Comparison of ENCODE assay signal across 30 cellular contexts in genomic region chr20:62840244-62841197, GRCh38. TPM values are rescaled to one million over a fixed set of nuclear protein-coding genes. Genes with fewer than 3 reads are reported as not detected.
DNase-seq lines count a peak whose midpoint lies in the region; ATAC-seq, FAIRE-seq and TF ChIP-seq lines count a peak whose summit lies in the region.
"Had no signal": no experiment of that assay in that cellular context is flagged by ENCODE, and none has a peak within 500 bp of the region (broad histone marks: within the 10 kb centered on the region; RNA-seq: fewer than 3 reads in every experiment).

No MANE protein-coding gene starts in this region.

- intact Hi-C loops in HepG2 (cut with micrococcal nuclease; ENCODE audit: unreplicated experiment): no loop called here
- intact Hi-C loops in right lobe of liver (cut with DNase I): no loop called here
- intact Hi-C loops in PC-3 (cut with micrococcal nuclease): loop anchor here (2.0 kb wide), 1 partner anchor 18 kb away; no protein-coding TSS in a partner anchor

- no peak overlapping the region for H3K14ac ChIP-seq in mesenchymal stem cell (ENCODE audit: low read length in 2 of 2)

- H3K4me2 ChIP-seq in HepG2 (ENCODE audit: low read depth, low read length) (no peak overlapping the region), PC-3 (ENCODE audit: low read length) (peak overlapping the region; percentile 42), mesenchymal stem cell (ENCODE audit: low read length, poor library complexity, severe bottlenecking) (no peak overlapping the region)

- 93% methylated on average over 45 of the region's 45 CpGs for WGBS in HepG2 (ENCODE audit: low lambda C conversion rate)
- 82% methylated on average over 21 of the region's 45 CpGs for WGBS in right lobe of liver (ENCODE audit: insufficient coverage, low coverage, low lambda C conversion rate, missing lambda C conversion rate)
- 92% methylated on average over 40 of the region's 45 CpGs for WGBS in mesenchymal stem cell

- H4K91ac ChIP-seq in mesenchymal stem cell (ENCODE audit: low read length): no peak overlapping the region

- no peaks in the 10 kb centered on the region for H3F3A ChIP-seq in PC-3 (ENCODE audit: low read length, unreplicated experiment)

- no peak for TF ChIP-seq EP300 in HepG2 (IDR thresholded peaks at IDR 0.05; ENCODE audit: low read depth in 2 of 2, low read length in 2 of 2)
- TF ChIP-seq EP300 in HepG2 (CRISPR knock-in tag; IDR thresholded peaks at IDR 0.05; ENCODE audit: borderline replicate concordance): no peak

- no peaks in the 10 kb centered on the region for H3K79me1 ChIP-seq in mesenchymal stem cell (replicated peaks; ENCODE audit: low read length, poor library complexity, severe bottlenecking)

- no peak overlapping the region for H3K4ac ChIP-seq in mesenchymal stem cell (ENCODE audit: low read depth in 1 of 2, low read length in 2 of 2)

- H3K23ac ChIP-seq in mesenchymal stem cell (ENCODE audit: low read length in 2 of 2): peak overlapping the region in 1 of 2 experiments; percentile 49

- H3K4me3 ChIP-seq in HepG2 (replicated peaks in 1 of 3; ENCODE audit: insufficient read depth in 1 of 3, low read depth in 2 of 3, low read length in 3 of 3) (no peak overlapping the region), right lobe of liver (no peak overlapping the region), PC-3 (ENCODE audit: low read length) (no peak overlapping the region), mesenchymal stem cell (ENCODE audit: insufficient read depth in 1 of 2, low read depth in 1 of 2, low read length in 2 of 2) (no peak overlapping the region)
- H3K4me3 ChIP-seq: cardiac muscle cell, lung, spleen, testis, vagina had no signal

- TF ChIP-seq RAD21 in HepG2 (CRISPR knock-in tag; IDR thresholded peaks at IDR 0.05): no peak

- H2AFZ ChIP-seq in HepG2 (ENCODE audit: low read length) (no peak overlapping the region), PC-3 (ENCODE audit: low read length) (no peak overlapping the region), mesenchymal stem cell (ENCODE audit: low read depth, low read length) (no peak overlapping the region)

- POLR2A ChIA-PET in HepG2 (lab: Yijun Ruan, JAX) (interaction anchor here (0.6 kb wide), 1 partner anchor 21 kb away, joined by 3 read pairs; the partner anchor contains the start of gene TCFL5), PC-3 (lab: Charles Lee; ENCODE audit: unreplicated experiment) (interaction anchor here (0.6 kb wide), 3 partner anchors 16 to 198 kb away, joined by 3 to 7 read pairs (median 5); partner anchors contain the start of gene SLCO4A1)

- peak overlapping the region; percentile 4 for H2BK15ac ChIP-seq in mesenchymal stem cell (ENCODE audit: low read depth, poor library complexity, severe bottlenecking)

- H3K27me3 Mint-ChIP-seq in type B pancreatic cell: no peaks in the 10 kb centered on the region
- peaks cover 7% of the 10 kb centered on the region for H3K27me3 Mint-ChIP-seq in T-helper 17 cell
- H3K27me3 Mint-ChIP-seq: activated naive CD8-positive, alpha-beta T cell; dendritic cell treated with granulocyte-macrophage colony-stimulating factor and Interleukin-4, amounts not matched to agents 40 ng/mL and 50 ng/mL, for 4 days had no signal

- H4K20me1 ChIP-seq in HepG2 (ENCODE audit: insufficient read depth, low read length) (no peaks in the 10 kb centered on the region), PC-3 (ENCODE audit: low read length) (no peaks in the 10 kb centered on the region)

- in situ Hi-C loops in HepG2 (cut with HindIII; ENCODE audit: extremely low pct_ligation_motif_present, low pct_unique_long_range_greater_than_20kb): no loop called here

- ATAC-seq in HepG2 (no peak; the same call in 1 of the 3 replicates), right lobe of liver (no peak), PC-3 (peak; percentile 82), T-helper 17 cell (no peak)
- ATAC-seq: activated CD4-positive, CD25-positive, alpha-beta regulatory T cell treated with anti-CD3 and anti-CD28 coated beads, Interleukin-2, amount 50 U/mL, for 24 hours had no signal

- H3K9me3 Mint-ChIP-seq in type B pancreatic cell: no peaks in the 10 kb centered on the region
- H3K9me3 Mint-ChIP-seq: activated CD4-positive, alpha-beta memory T cell treated with anti-CD3 and anti-CD28 coated beads for 36 hours; dendritic cell treated with granulocyte-macrophage colony-stimulating factor and Interleukin-4, amounts not matched to agents 40 ng/mL and 50 ng/mL, for 4 days; HFFc6; IgD-negative memory B cell had no signal

- H3K18ac ChIP-seq in mesenchymal stem cell (ENCODE audit: low read depth in 1 of 2, low read length in 2 of 2): no peak overlapping the region

- H3K4me1 Mint-ChIP-seq in type B pancreatic cell (ENCODE audit: unreplicated experiment) (peaks cover 11% of the 10 kb centered on the region), T-helper 17 cell (no peaks in the 10 kb centered on the region)
- H3K4me1 Mint-ChIP-seq: CD4-positive, alpha-beta memory T cell had no signal

- no peak overlapping the region for H3K27ac ChIP-seq in HepG2 (ENCODE audit: extremely low read length, insufficient read depth, low read length)
- H3K27ac ChIP-seq in right lobe of liver: no peak overlapping the region
- H3K27ac ChIP-seq in PC-3 (ENCODE audit: low read length): no peak overlapping the region
- H3K27ac ChIP-seq in mesenchymal stem cell (ENCODE audit: low read length, poor library complexity, severe bottlenecking): no peak overlapping the region
- H3K27ac ChIP-seq: cardiac muscle cell, spleen, testis, vagina had no signal

- H2BK12ac ChIP-seq in mesenchymal stem cell (ENCODE audit: low read length in 2 of 2): no peak overlapping the region

- H3K9me3 ChIP-seq in HepG2 (ENCODE audit: low read length): no peaks in the 10 kb centered on the region
- H3K9me3 ChIP-seq in right lobe of liver: no peaks in the 10 kb centered on the region
- H3K9me3 ChIP-seq in PC-3 (ENCODE audit: low read length): no peaks in the 10 kb centered on the region
- H3K9me3 ChIP-seq in mesenchymal stem cell (ENCODE audit: control insufficient read depth, low read length): no peaks in the 10 kb centered on the region
- H3K9me3 ChIP-seq in T-helper 17 cell (ENCODE audit: control insufficient read depth, low read length, poor library complexity, severe bottlenecking): no peaks in the 10 kb centered on the region
- H3K9me3 ChIP-seq: spleen, testis, vagina had no signal

- CTCF ChIA-PET in HepG2 (lab: Yijun Ruan, JAX; ENCODE audit: low intra/inter-chr PET ratio, low total read pairs): no interaction called here
- CTCF ChIA-PET in PC-3 (lab: Charles Lee): no interaction called here

- H3K4me3 Mint-ChIP-seq in type B pancreatic cell (no peak overlapping the region), T-helper 17 cell (no peak overlapping the region)
- H3K4me3 Mint-ChIP-seq: activated CD4-positive, alpha-beta memory T cell treated with anti-CD3 and anti-CD28 coated beads for 36 hours; activated naive CD8-positive, alpha-beta T cell; CD4-positive, alpha-beta memory T cell; dendritic cell treated with granulocyte-macrophage colony-stimulating factor and Interleukin-4, amounts not matched to agents 40 ng/mL and 50 ng/mL, for 4 days; HFFc6 had no signal

- H3K27me3 ChIP-seq in HepG2 (ENCODE audit: control insufficient read depth in 1 of 2, insufficient read depth in 2 of 2, low read length in 2 of 2) (no peaks in the 10 kb centered on the region), right lobe of liver (no peaks in the 10 kb centered on the region), PC-3 (ENCODE audit: low read length) (no peaks in the 10 kb centered on the region), mesenchymal stem cell (ENCODE audit: control insufficient read depth in 1 of 2, insufficient read depth in 1 of 2, low read length in 2 of 2) (peaks cover 7 to 27% of the 10 kb centered on the region in 2 experiments)
- H3K27me3 ChIP-seq: cardiac muscle cell, testis, vagina had no signal

- no peak overlapping the region for H2AK5ac ChIP-seq in mesenchymal stem cell (ENCODE audit: low read length, severe bottlenecking)

- BruUV-seq in HepG2 (replicated peaks; lab: Mats Ljungman, UMichigan) (TSS peak; percentile 73), PC-3 (replicated peaks; lab: Mats Ljungman, UMichigan) (no TSS peak)

- H3K9ac ChIP-seq in HepG2 (ENCODE audit: insufficient read depth, low read depth, low read length) (no peak overlapping the region), PC-3 (ENCODE audit: low read length) (no peak overlapping the region), mesenchymal stem cell (ENCODE audit: low read length) (no peak overlapping the region)

- no peak overlapping the region for H2BK5ac ChIP-seq in mesenchymal stem cell (ENCODE audit: low read depth, low read length, poor library complexity, severe bottlenecking)

- H3K36me3 ChIP-seq in HepG2 (replicated peaks in 1 of 2; ENCODE audit: control insufficient read depth in 1 of 2, insufficient read depth in 2 of 2, low read length in 2 of 2): peaks cover 12 to 25% of the 10 kb centered on the region in 2 experiments; a peak in 4 of 5 replicates
- no peaks in the 10 kb centered on the region for H3K36me3 ChIP-seq in right lobe of liver
- H3K36me3 ChIP-seq in PC-3 (ENCODE audit: low read depth, low read length): no peaks in the 10 kb centered on the region; the same call in 1 of the 2 replicates
- H3K36me3 ChIP-seq in mesenchymal stem cell (ENCODE audit: control insufficient read depth in 1 of 2, insufficient read depth in 2 of 2, low read depth in 1 of 2, low read length in 2 of 2): peaks cover under 1 to 2% of the 10 kb centered on the region in 2 experiments
- H3K36me3 ChIP-seq: vagina had no signal

- no peak overlapping the region for H4K8ac ChIP-seq in mesenchymal stem cell (ENCODE audit: low read length)

- no peak for DNase-seq in HepG2 (ENCODE audit: low spot score)
- no peak for DNase-seq in right lobe of liver
- peak; percentile 47 for DNase-seq in PC-3
- no peak for DNase-seq in mesenchymal stem cell
- DNase-seq in type B pancreatic cell (ENCODE audit: extremely low spot score, unreplicated experiment): no peak
- DNase-seq in NCI-H524 treated with DMSO at 0.1 percent for 48 hours (lab: John Stamatoyannopoulos, UW): no peak
- DNase-seq in T-helper 17 cell: no peak
- DNase-seq: activated CD4-positive, alpha-beta memory T cell treated with anti-CD3 and anti-CD28 coated beads for 36 hours; activated CD8-positive, alpha-beta memory T cell treated with anti-CD3 and anti-CD28 coated beads, Interleukin-2, amount 50 U/mL, for 48 hours; CD4-positive, alpha-beta memory T cell; HFFc6; islet precursor cell; NCI-H1436; NCI-H748 treated with DMSO at 0.1 percent for 48 hours; nucleus accumbens; SHP77; spleen; stimulated activated CD4-positive, alpha-beta T cell treated with anti-CD3 and anti-CD28 coated beads, Interleukin-4, amount 100 ng/mL, for 4 hours; stimulated activated naive CD4-positive, alpha-beta T cell treated with Interleukin-2 at 50 U/mL for 16 hours; SW 1271; testis had no signal

- H3K36me3 Mint-ChIP-seq in type B pancreatic cell: peaks cover 4% of the 10 kb centered on the region
- no peaks in the 10 kb centered on the region for H3K36me3 Mint-ChIP-seq in T-helper 17 cell (ENCODE audit: low read depth)
- H3K36me3 Mint-ChIP-seq: activated CD4-positive, alpha-beta memory T cell treated with anti-CD3 and anti-CD28 coated beads for 36 hours had no signal

- H3K9me2 ChIP-seq in PC-3 (replicated peaks; ENCODE audit: low read length): no peaks in the 10 kb centered on the region

- TF ChIP-seq POLR2A in HepG2 (IDR thresholded peaks at IDR 0.05; ENCODE audit: insufficient read depth in 1 of 2, low read depth in 2 of 2, low read length in 2 of 2) (no peak), right lobe of liver (IDR thresholded peaks at IDR 0.05) (no peak)

- peaks cover 6% of the 10 kb centered on the region; the same call in 1 of the 2 replicates for H3K4me1 ChIP-seq in HepG2 (ENCODE audit: insufficient read depth, low read length)
- H3K4me1 ChIP-seq in right lobe of liver: peaks cover 0 to 12% (median 0%) of the 10 kb centered on the region in 4 donors
- H3K4me1 ChIP-seq in PC-3 (ENCODE audit: insufficient read depth, low read length): peaks cover 33% of the 10 kb centered on the region
- H3K4me1 ChIP-seq in mesenchymal stem cell (ENCODE audit: control insufficient read depth, insufficient read depth, low read depth, low read length): peaks cover 8% of the 10 kb centered on the region
- H3K4me1 ChIP-seq: testis, vagina had no signal

- H3K27ac Mint-ChIP-seq in type B pancreatic cell: no peak overlapping the region
- no peak overlapping the region for H3K27ac Mint-ChIP-seq in T-helper 17 cell
- H3K27ac Mint-ChIP-seq: activated CD4-positive, alpha-beta memory T cell treated with anti-CD3 and anti-CD28 coated beads for 36 hours; activated naive CD8-positive, alpha-beta T cell; dendritic cell treated with granulocyte-macrophage colony-stimulating factor and Interleukin-4, amounts not matched to agents 40 ng/mL and 50 ng/mL, for 4 days; HFFc6; IgD-negative memory B cell had no signal

- FAIRE-seq in HepG2 (lab: Jason Lieb, UNC): no peak
- FAIRE-seq: endometrium had no signal

- H3K79me2 ChIP-seq in HepG2 (ENCODE audit: insufficient read depth, low read length): no peaks in the 10 kb centered on the region
- H3K79me2 ChIP-seq in PC-3 (ENCODE audit: low read length): no peaks in the 10 kb centered on the region

- H2BK120ac ChIP-seq in mesenchymal stem cell (ENCODE audit: low read depth, low read length): no peak overlapping the region

- TF ChIP-seq CTCF in HepG2 (CRISPR knock-in tag; IDR thresholded peaks at IDR 0.05) (no peak), right lobe of liver (IDR thresholded peaks at IDR 0.05) (no peak), PC-3 (conservative IDR thresholded peaks at IDR 0.05; ENCODE audit: low read depth, low read length) (no peak), type B pancreatic cell (conservative IDR thresholded peaks at IDR 0.05) (no peak)

RNA-seq across cellular contexts. Expression of gene TCFL5, which starts 21.1 kb away (rescaled TPM):
- 20.0 and 21.1 TPM in 2 replicates for total RNA-seq in HepG2 (2016; rRNA removed; fragmentation: Illumina TruSeq; extraction: Trizol)
- total RNA-seq in HepG2 (2016; cell fraction: cytosol; rRNA removed; fragmentation: Illumina TruSeq; extraction: Trizol; ENCODE audit: low read depth): 13.3 and 17.7 TPM in 2 replicates
- 20.4 and 21.0 TPM in 2 replicates for total RNA-seq in HepG2 (2016; cell fraction: insoluble cytoplasmic fraction; rRNA removed; fragmentation: Illumina TruSeq; extraction: Trizol)
- 28.7 and 36.7 TPM in 2 replicates for total RNA-seq in HepG2 (2016; cell fraction: membrane; rRNA removed; fragmentation: Illumina TruSeq; extraction: Trizol)
- 11.4 and 12.6 TPM in 2 replicates for total RNA-seq in HepG2 (2016; cell fraction: nucleus; rRNA removed; fragmentation: Illumina TruSeq; extraction: Trizol)
- 14.2 and 14.8 TPM in 2 replicates for polyA plus RNA-seq in HepG2 (2011; rRNA removed)
- 9.0 and 11.8 TPM in 2 replicates for polyA plus RNA-seq in HepG2 (2011; cell fraction: cytosol; rRNA removed)
- 6.4 and 8.0 TPM in 2 replicates for polyA plus RNA-seq in HepG2 (2011; cell fraction: nucleus; rRNA removed)
- 12.4 and 13.3 TPM in 2 replicates for polyA plus RNA-seq in HepG2 (2012)
- polyA plus RNA-seq in HepG2 (2016; cell fraction: cytosol; fragmentation: Illumina TruSeq; extraction: Trizol; ENCODE audit: low read depth): 13.1 and 14.7 TPM in 2 replicates
- 19.5 and 20.9 TPM in 2 replicates for polyA plus RNA-seq in HepG2 (2016; cell fraction: insoluble cytoplasmic fraction; fragmentation: Illumina TruSeq; extraction: Trizol; ENCODE audit: low read depth)
- polyA plus RNA-seq in HepG2 (2016; cell fraction: membrane; fragmentation: Illumina TruSeq; extraction: Trizol; ENCODE audit: low read depth): 25.6 and 29.7 TPM in 2 replicates
- 21.4 and 23.1 TPM in 2 replicates for polyA plus RNA-seq in HepG2 (2016; cell fraction: nucleus; fragmentation: Illumina TruSeq; extraction: Trizol; ENCODE audit: insufficient read depth, low read depth)
- polyA minus RNA-seq in HepG2 (2011; rRNA and poly(A)+ RNA removed; ENCODE audit: low replicate concordance): 4.7 and 6.4 TPM in 2 replicates
- 9.9 and 10.2 TPM in 2 replicates for polyA minus RNA-seq in HepG2 (2011; cell fraction: cytosol; rRNA and poly(A)+ RNA removed)
- polyA minus RNA-seq in HepG2 (2011; cell fraction: nucleus; rRNA and poly(A)+ RNA removed): 5.2 and 6.1 TPM in 2 replicates
- total RNA-seq in right lobe of liver: 1 to 10 TPM; 2.9 to 5.1 (median 3.9) TPM
- 15.8 and 21.7 TPM in 2 replicates for total RNA-seq in PC-3 (2014; rRNA removed)
- 6.1 TPM for polyA plus RNA-seq in mesenchymal stem cell (2013, experiment 1 of 2)
- polyA plus RNA-seq in mesenchymal stem cell (2013, experiment 2 of 2): 6.9 TPM
- 6.1 and 11.8 TPM in 2 replicates for total RNA-seq in type B pancreatic cell (ENCODE audit: low replicate concordance)
- total RNA-seq in T-helper 17 cell: 1 to 10 TPM; 4.4 to 5.0 TPM

RNA-seq across cellular contexts. Expression of gene COL9A3, which starts 23.7 kb away (rescaled TPM):
- total RNA-seq in HepG2 (2016; rRNA removed; fragmentation: Illumina TruSeq; extraction: Trizol): 53.3 and 204 TPM in 2 replicates
- total RNA-seq in HepG2 (2016; cell fraction: cytosol; rRNA removed; fragmentation: Illumina TruSeq; extraction: Trizol; ENCODE audit: low read depth): 13.9 and 15.8 TPM in 2 replicates
- total RNA-seq in HepG2 (2016; cell fraction: insoluble cytoplasmic fraction; rRNA removed; fragmentation: Illumina TruSeq; extraction: Trizol): 48.0 and 215 TPM in 2 replicates
- total RNA-seq in HepG2 (2016; cell fraction: membrane; rRNA removed; fragmentation: Illumina TruSeq; extraction: Trizol): 19.3 and 20.8 TPM in 2 replicates
- 216 and 254 TPM in 2 replicates for total RNA-seq in HepG2 (2016; cell fraction: nucleus; rRNA removed; fragmentation: Illumina TruSeq; extraction: Trizol)
- polyA plus RNA-seq in HepG2 (2011; rRNA removed): 155 and 175 TPM in 2 replicates
- 84.5 and 113 TPM in 2 replicates for polyA plus RNA-seq in HepG2 (2011; cell fraction: cytosol; rRNA removed)
- 1,291 and 1,782 TPM in 2 replicates for polyA plus RNA-seq in HepG2 (2011; cell fraction: nucleus; rRNA removed)
- 79.9 and 172 TPM in 2 replicates for polyA plus RNA-seq in HepG2 (2012)
- 9.2 and 9.5 TPM in 2 replicates for polyA plus RNA-seq in HepG2 (2016; cell fraction: cytosol; fragmentation: Illumina TruSeq; extraction: Trizol; ENCODE audit: low read depth)
- 55.1 and 66.2 TPM in 2 replicates for polyA plus RNA-seq in HepG2 (2016; cell fraction: insoluble cytoplasmic fraction; fragmentation: Illumina TruSeq; extraction: Trizol; ENCODE audit: low read depth)
- polyA plus RNA-seq in HepG2 (2016; cell fraction: membrane; fragmentation: Illumina TruSeq; extraction: Trizol; ENCODE audit: low read depth): 17.0 and 20.1 TPM in 2 replicates
- polyA plus RNA-seq in HepG2 (2016; cell fraction: nucleus; fragmentation: Illumina TruSeq; extraction: Trizol; ENCODE audit: insufficient read depth, low read depth): 637 and 662 TPM in 2 replicates
- 5.1 and 12.2 TPM in 2 replicates for polyA minus RNA-seq in HepG2 (2011; rRNA and poly(A)+ RNA removed; ENCODE audit: low replicate concordance)
- 23.0 and 25.3 TPM in 2 replicates for polyA minus RNA-seq in HepG2 (2011; cell fraction: cytosol; rRNA and poly(A)+ RNA removed)
- 56.8 and 67.0 TPM in 2 replicates for polyA minus RNA-seq in HepG2 (2011; cell fraction: nucleus; rRNA and poly(A)+ RNA removed)
- total RNA-seq in right lobe of liver: 1 to 10 TPM; 1.5 to 7.6 (median 3.5) TPM
- total RNA-seq in PC-3 (2014; rRNA removed): 14.3 and 17.7 TPM in 2 replicates
- polyA plus RNA-seq in mesenchymal stem cell (2013, experiment 1 of 2): 0.79 TPM
- polyA plus RNA-seq in mesenchymal stem cell (2013, experiment 2 of 2): 0.44 TPM
- 8.8 and 21.2 TPM in 2 replicates for total RNA-seq in type B pancreatic cell (ENCODE audit: low replicate concordance)
- total RNA-seq in T-helper 17 cell: not detected
- total RNA-seq: activated CD4-positive, alpha-beta memory T cell treated with anti-CD3 and anti-CD28 coated beads for 36 hours; CD4-positive, alpha-beta memory T cell; MCF 10A had no signal

RNA-seq across cellular contexts. Expression of gene OGFR, which starts 35.9 kb away (rescaled TPM):
- total RNA-seq in HepG2 (2016; rRNA removed; fragmentation: Illumina TruSeq; extraction: Trizol) (68.3 and 81.8 TPM in 2 replicates), right lobe of liver (10 to 100 TPM; 40.7 to 48.1 (median 47.0) TPM), PC-3 (2014; rRNA removed) (78.9 and 112 TPM in 2 replicates), type B pancreatic cell (ENCODE audit: low replicate concordance) (42.8 and 49.6 TPM in 2 replicates), T-helper 17 cell (10 to 100 TPM; 39.4 to 41.3 TPM)
- 6.3 and 8.7 TPM in 2 replicates for total RNA-seq in HepG2 (2016; cell fraction: cytosol; rRNA removed; fragmentation: Illumina TruSeq; extraction: Trizol; ENCODE audit: low read depth)
- 58.8 and 84.2 TPM in 2 replicates for total RNA-seq in HepG2 (2016; cell fraction: insoluble cytoplasmic fraction; rRNA removed; fragmentation: Illumina TruSeq; extraction: Trizol)
- 20.8 and 24.4 TPM in 2 replicates for total RNA-seq in HepG2 (2016; cell fraction: membrane; rRNA removed; fragmentation: Illumina TruSeq; extraction: Trizol)
- total RNA-seq in HepG2 (2016; cell fraction: nucleus; rRNA removed; fragmentation: Illumina TruSeq; extraction: Trizol): 33.8 and 41.3 TPM in 2 replicates
- polyA plus RNA-seq in HepG2 (2011; rRNA removed): 47.7 and 62.2 TPM in 2 replicates
- 58.6 and 82.5 TPM in 2 replicates for polyA plus RNA-seq in HepG2 (2011; cell fraction: cytosol; rRNA removed)
- polyA plus RNA-seq in HepG2 (2011; cell fraction: nucleus; rRNA removed): 105 and 121 TPM in 2 replicates
- 34.0 and 38.1 TPM in 2 replicates for polyA plus RNA-seq in HepG2 (2012)
- 4.2 and 4.7 TPM in 2 replicates for polyA plus RNA-seq in HepG2 (2016; cell fraction: cytosol; fragmentation: Illumina TruSeq; extraction: Trizol; ENCODE audit: low read depth)
- 68.1 and 77.5 TPM in 2 replicates for polyA plus RNA-seq in HepG2 (2016; cell fraction: insoluble cytoplasmic fraction; fragmentation: Illumina TruSeq; extraction: Trizol; ENCODE audit: low read depth)
- polyA plus RNA-seq in HepG2 (2016; cell fraction: membrane; fragmentation: Illumina TruSeq; extraction: Trizol; ENCODE audit: low read depth): 11.5 and 14.2 TPM in 2 replicates
- polyA plus RNA-seq in HepG2 (2016; cell fraction: nucleus; fragmentation: Illumina TruSeq; extraction: Trizol; ENCODE audit: insufficient read depth, low read depth): 103 and 104 TPM in 2 replicates
- polyA minus RNA-seq in HepG2 (2011; rRNA and poly(A)+ RNA removed; ENCODE audit: low replicate concordance): 38.5 and 45.1 TPM in 2 replicates
- polyA minus RNA-seq in HepG2 (2011; cell fraction: cytosol; rRNA and poly(A)+ RNA removed): 39.4 and 42.5 TPM in 2 replicates
- 15.1 and 20.0 TPM in 2 replicates for polyA minus RNA-seq in HepG2 (2011; cell fraction: nucleus; rRNA and poly(A)+ RNA removed)
- 28.3 TPM for polyA plus RNA-seq in mesenchymal stem cell (2013, experiment 1 of 2)
- 27.4 TPM for polyA plus RNA-seq in mesenchymal stem cell (2013, experiment 2 of 2)

RNA-seq across cellular contexts. Expression of gene MRGBP, which starts 44.2 kb away (rescaled TPM):
- total RNA-seq in HepG2 (2016; rRNA removed; fragmentation: Illumina TruSeq; extraction: Trizol) (34.8 and 35.9 TPM in 2 replicates), right lobe of liver (1 to 10 TPM; 3.3 to 8.0 (median 5.3) TPM), PC-3 (2014; rRNA removed) (48.8 and 56.3 TPM in 2 replicates), type B pancreatic cell (ENCODE audit: low replicate concordance) (8.4 and 14.6 TPM in 2 replicates), T-helper 17 cell (1 to 10 TPM; 6.5 to 6.8 TPM)
- total RNA-seq in HepG2 (2016; cell fraction: cytosol; rRNA removed; fragmentation: Illumina TruSeq; extraction: Trizol; ENCODE audit: low read depth): 79.0 and 80.7 TPM in 2 replicates
- total RNA-seq in HepG2 (2016; cell fraction: insoluble cytoplasmic fraction; rRNA removed; fragmentation: Illumina TruSeq; extraction: Trizol): 31.8 and 38.7 TPM in 2 replicates
- 96.7 and 98.0 TPM in 2 replicates for total RNA-seq in HepG2 (2016; cell fraction: membrane; rRNA removed; fragmentation: Illumina TruSeq; extraction: Trizol)
- 17.0 and 18.5 TPM in 2 replicates for total RNA-seq in HepG2 (2016; cell fraction: nucleus; rRNA removed; fragmentation: Illumina TruSeq; extraction: Trizol)
- polyA plus RNA-seq in HepG2 (2011; rRNA removed): 31.6 and 34.2 TPM in 2 replicates
- polyA plus RNA-seq in HepG2 (2011; cell fraction: cytosol; rRNA removed): 30.7 and 37.2 TPM in 2 replicates
- 29.7 and 36.4 TPM in 2 replicates for polyA plus RNA-seq in HepG2 (2011; cell fraction: nucleus; rRNA removed)
- polyA plus RNA-seq in HepG2 (2012): 21.6 and 23.1 TPM in 2 replicates
- polyA plus RNA-seq in HepG2 (2016; cell fraction: cytosol; fragmentation: Illumina TruSeq; extraction: Trizol; ENCODE audit: low read depth): 88.5 and 96.5 TPM in 2 replicates
- polyA plus RNA-seq in HepG2 (2016; cell fraction: insoluble cytoplasmic fraction; fragmentation: Illumina TruSeq; extraction: Trizol; ENCODE audit: low read depth): 34.9 and 39.2 TPM in 2 replicates
- 88.7 and 90.6 TPM in 2 replicates for polyA plus RNA-seq in HepG2 (2016; cell fraction: membrane; fragmentation: Illumina TruSeq; extraction: Trizol; ENCODE audit: low read depth)
- polyA plus RNA-seq in HepG2 (2016; cell fraction: nucleus; fragmentation: Illumina TruSeq; extraction: Trizol; ENCODE audit: insufficient read depth, low read depth): 40.3 and 42.7 TPM in 2 replicates
- polyA minus RNA-seq in HepG2 (2011; rRNA and poly(A)+ RNA removed; ENCODE audit: low replicate concordance): 21.2 and 36.8 TPM in 2 replicates
- 12.7 and 13.0 TPM in 2 replicates for polyA minus RNA-seq in HepG2 (2011; cell fraction: cytosol; rRNA and poly(A)+ RNA removed)
- polyA minus RNA-seq in HepG2 (2011; cell fraction: nucleus; rRNA and poly(A)+ RNA removed): 10.2 and 10.9 TPM in 2 replicates
- polyA plus RNA-seq in mesenchymal stem cell (2013, experiment 1 of 2): 14.2 TPM
- polyA plus RNA-seq in mesenchymal stem cell (2013, experiment 2 of 2): 14.5 TPM
